Comparison of ENCODE assay signal across 9 cellular contexts in the genomic region with DNA sequence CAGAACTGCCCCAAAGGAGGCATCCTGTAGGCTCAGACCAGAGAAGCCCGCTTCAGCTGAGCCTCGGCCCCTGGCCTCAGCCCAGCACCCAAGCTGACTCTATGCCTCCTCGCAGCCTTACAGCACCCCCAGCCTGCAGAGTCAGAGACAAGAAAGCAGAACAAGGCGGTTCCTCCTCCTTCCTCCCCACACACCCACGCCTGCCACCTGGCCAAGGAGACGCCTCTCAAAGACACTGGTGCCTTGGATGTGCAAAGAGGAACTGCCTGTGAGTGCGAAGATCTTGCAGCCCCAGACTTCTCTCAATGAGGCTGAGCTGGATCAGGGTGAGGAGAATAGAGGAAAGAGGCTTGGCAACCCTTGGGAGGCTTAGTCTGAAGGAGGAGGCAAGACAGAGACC.
DNase-seq lines count a peak whose midpoint lies in the region; ATAC-seq and TF ChIP-seq lines count a peak whose summit lies in the region.
"Had no signal": no experiment of that assay in that cellular context is flagged by ENCODE, and none has a peak within 500 bp of the region (broad histone marks: within the 10 kb centered on the region; RNA-seq: fewer than 3 reads in every experiment).

No MANE protein-coding gene starts in this region.

- 51% methylated on average over 7 of the region's 7 CpGs for WGBS in right cardiac atrium

- intact Hi-C loops in right cardiac atrium (cut with DNase I): no loop called here
- intact Hi-C loops in activated T-helper 1 cell treated with anti-CD3 and anti-CD28 coated beads, Interleukin-12 subunit alpha, Interleukin-12 subunit beta, Interleukin-2, Interleukin-4 antibody, amounts not matched to agents 30 ng/mL and 10 ng/mL and 1 ng/mL, durations not matched to agents 14 hours and 24 hours and 36 hours (cut with micrococcal nuclease): loop anchor here (2.0 kb wide), 1 partner anchor 55 kb away; no protein-coding TSS in a partner anchor

- POLR2A ChIA-PET in WTC11 (lab: Charles Lee): no interaction called here

- H3K36me3 Mint-ChIP-seq in activated T-helper 1 cell treated with anti-CD3 and anti-CD28 coated beads, Interleukin-12 subunit alpha, Interleukin-12 subunit beta, Interleukin-2, Interleukin-4 antibody, amounts not matched to agents 30 ng/mL and 10 ng/mL and 1 ng/mL, durations not matched to agents 14 hours and 24 hours and 36 hours (ENCODE audit: low read depth): no peaks in the 10 kb centered on the region
- H3K36me3 Mint-ChIP-seq in WTC11: no peaks in the 10 kb centered on the region

- DNase-seq in CD1c-positive myeloid dendritic cell (ENCODE audit: extremely low spot score) (peak; percentile 96), MV-4-11 (lab: John Stamatoyannopoulos, UW) (peak; percentile 99), right cardiac atrium (peak in 2 of 3 donors; percentile 72 to 74), T-helper 2 cell (no peak), WTC11 (ENCODE audit: low spot score) (no peak), OCI-M2 (lab: John Stamatoyannopoulos, UW; ENCODE audit: unreplicated experiment) (no peak)
- DNase-seq in activated T-helper 1 cell treated with anti-CD3 and anti-CD28 coated beads, Interleukin-12 subunit alpha, Interleukin-12 subunit beta, Interleukin-2, Interleukin-4 antibody, amounts not matched to agents 30 ng/mL and 10 ng/mL and 1 ng/mL, durations not matched to agents 14 hours and 24 hours and 36 hours (ENCODE audit: low spot score): no peak

- CTCF ChIA-PET in WTC11 (lab: Charles Lee): interaction anchor here (0.8 kb wide), 1 partner anchor 143 kb away, joined by 3 read pairs; no protein-coding TSS in a partner anchor

- no peak overlapping the region for H3K27ac ChIP-seq in right cardiac atrium (ENCODE audit: low read length)
- H3K27ac ChIP-seq: tibial nerve had no signal

- H3K9me3 Mint-ChIP-seq in activated T-helper 1 cell treated with anti-CD3 and anti-CD28 coated beads, Interleukin-12 subunit alpha, Interleukin-12 subunit beta, Interleukin-2, Interleukin-4 antibody, amounts not matched to agents 30 ng/mL and 10 ng/mL and 1 ng/mL, durations not matched to agents 14 hours and 24 hours and 36 hours: no peaks in the 10 kb centered on the region
- H3K9me3 Mint-ChIP-seq in WTC11: no peaks in the 10 kb centered on the region

- H3K9me3 ChIP-seq in right cardiac atrium (ENCODE audit: control insufficient read depth, low read length): no peaks in the 10 kb centered on the region
- H3K9me3 ChIP-seq: tibial nerve had no signal

- no peak overlapping the region for H3K27ac Mint-ChIP-seq in activated T-helper 1 cell treated with anti-CD3 and anti-CD28 coated beads, Interleukin-12 subunit alpha, Interleukin-12 subunit beta, Interleukin-2, Interleukin-4 antibody, amounts not matched to agents 30 ng/mL and 10 ng/mL and 1 ng/mL, durations not matched to agents 14 hours and 24 hours and 36 hours
- H3K27ac Mint-ChIP-seq in WTC11: no peak overlapping the region

- no peak overlapping the region for H3K4me3 ChIP-seq in right cardiac atrium (ENCODE audit: low read length)
- H3K4me3 ChIP-seq: tibial nerve had no signal

- no peak for TF ChIP-seq CTCF in WTC11 (IDR thresholded peaks at IDR 0.05)

- H3K4me3 Mint-ChIP-seq in activated T-helper 1 cell treated with anti-CD3 and anti-CD28 coated beads, Interleukin-12 subunit alpha, Interleukin-12 subunit beta, Interleukin-2, Interleukin-4 antibody, amounts not matched to agents 30 ng/mL and 10 ng/mL and 1 ng/mL, durations not matched to agents 14 hours and 24 hours and 36 hours: no peak overlapping the region
- H3K4me3 Mint-ChIP-seq in WTC11: no peak overlapping the region

- peaks cover 25% of the 10 kb centered on the region for H3K4me1 ChIP-seq in right cardiac atrium (ENCODE audit: control insufficient read depth, insufficient read depth, low read length)

- H3K4me1 Mint-ChIP-seq in activated T-helper 1 cell treated with anti-CD3 and anti-CD28 coated beads, Interleukin-12 subunit alpha, Interleukin-12 subunit beta, Interleukin-2, Interleukin-4 antibody, amounts not matched to agents 30 ng/mL and 10 ng/mL and 1 ng/mL, durations not matched to agents 14 hours and 24 hours and 36 hours (ENCODE audit: low read depth): peaks cover 22% of the 10 kb centered on the region
- H3K4me1 Mint-ChIP-seq in WTC11: peaks cover 11% of the 10 kb centered on the region

- peak; percentile 81 for ATAC-seq in GM19395 (IDR thresholded peaks at IDR 0.05; ENCODE audit: unreplicated experiment)
- ATAC-seq in right cardiac atrium: no peak
- ATAC-seq in WTC11: no peak

- H3K27me3 ChIP-seq in right cardiac atrium (ENCODE audit: control insufficient read depth, insufficient read depth): no peaks in the 10 kb centered on the region
- H3K27me3 ChIP-seq: tibial nerve had no signal

- H3K27me3 Mint-ChIP-seq in activated T-helper 1 cell treated with anti-CD3 and anti-CD28 coated beads, Interleukin-12 subunit alpha, Interleukin-12 subunit beta, Interleukin-2, Interleukin-4 antibody, amounts not matched to agents 30 ng/mL and 10 ng/mL and 1 ng/mL, durations not matched to agents 14 hours and 24 hours and 36 hours (ENCODE audit: insufficient read depth): peaks cover 12% of the 10 kb centered on the region
- H3K27me3 Mint-ChIP-seq in WTC11 (ENCODE audit: low read depth): peaks cover 7% of the 10 kb centered on the region

TF ChIP-seq in WTC11, 78 proteins besides CTCF, POLR2A, EP300 and RAD21:
- TF ChIP-seq ZNF423 (CRISPR knock-in tag; IDR thresholded peaks at IDR 0.05): no peak
- TF ChIP-seq ETV6 (CRISPR knock-in tag; IDR thresholded peaks at IDR 0.05): no peak
- TF ChIP-seq, protein P1, sequence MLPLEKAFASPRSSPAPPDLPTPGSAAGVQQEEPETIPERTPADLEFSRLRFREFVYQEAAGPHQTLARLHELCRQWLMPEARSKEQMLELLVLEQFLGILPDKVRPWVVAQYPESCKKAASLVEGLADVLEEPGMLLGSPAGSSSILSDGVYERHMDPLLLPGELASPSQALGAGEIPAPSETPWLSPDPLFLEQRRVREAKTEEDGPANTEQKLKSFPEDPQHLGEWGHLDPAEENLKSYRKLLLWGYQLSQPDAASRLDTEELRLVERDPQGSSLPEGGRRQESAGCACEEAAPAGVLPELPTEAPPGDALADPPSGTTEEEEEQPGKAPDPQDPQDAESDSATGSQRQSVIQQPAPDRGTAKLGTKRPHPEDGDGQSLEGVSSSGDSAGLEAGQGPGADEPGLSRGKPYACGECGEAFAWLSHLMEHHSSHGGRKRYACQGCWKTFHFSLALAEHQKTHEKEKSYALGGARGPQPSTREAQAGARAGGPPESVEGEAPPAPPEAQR (CRISPR knock-in tag; IDR thresholded peaks at IDR 0.05): no peak
- no peak for TF ChIP-seq NFE2L1 (CRISPR knock-in tag; IDR thresholded peaks at IDR 0.05)
- no peak for TF ChIP-seq ZNF317 (CRISPR knock-in tag; IDR thresholded peaks at IDR 0.05; ENCODE audit: borderline replicate concordance, low read depth)
- TF ChIP-seq, protein P2, sequence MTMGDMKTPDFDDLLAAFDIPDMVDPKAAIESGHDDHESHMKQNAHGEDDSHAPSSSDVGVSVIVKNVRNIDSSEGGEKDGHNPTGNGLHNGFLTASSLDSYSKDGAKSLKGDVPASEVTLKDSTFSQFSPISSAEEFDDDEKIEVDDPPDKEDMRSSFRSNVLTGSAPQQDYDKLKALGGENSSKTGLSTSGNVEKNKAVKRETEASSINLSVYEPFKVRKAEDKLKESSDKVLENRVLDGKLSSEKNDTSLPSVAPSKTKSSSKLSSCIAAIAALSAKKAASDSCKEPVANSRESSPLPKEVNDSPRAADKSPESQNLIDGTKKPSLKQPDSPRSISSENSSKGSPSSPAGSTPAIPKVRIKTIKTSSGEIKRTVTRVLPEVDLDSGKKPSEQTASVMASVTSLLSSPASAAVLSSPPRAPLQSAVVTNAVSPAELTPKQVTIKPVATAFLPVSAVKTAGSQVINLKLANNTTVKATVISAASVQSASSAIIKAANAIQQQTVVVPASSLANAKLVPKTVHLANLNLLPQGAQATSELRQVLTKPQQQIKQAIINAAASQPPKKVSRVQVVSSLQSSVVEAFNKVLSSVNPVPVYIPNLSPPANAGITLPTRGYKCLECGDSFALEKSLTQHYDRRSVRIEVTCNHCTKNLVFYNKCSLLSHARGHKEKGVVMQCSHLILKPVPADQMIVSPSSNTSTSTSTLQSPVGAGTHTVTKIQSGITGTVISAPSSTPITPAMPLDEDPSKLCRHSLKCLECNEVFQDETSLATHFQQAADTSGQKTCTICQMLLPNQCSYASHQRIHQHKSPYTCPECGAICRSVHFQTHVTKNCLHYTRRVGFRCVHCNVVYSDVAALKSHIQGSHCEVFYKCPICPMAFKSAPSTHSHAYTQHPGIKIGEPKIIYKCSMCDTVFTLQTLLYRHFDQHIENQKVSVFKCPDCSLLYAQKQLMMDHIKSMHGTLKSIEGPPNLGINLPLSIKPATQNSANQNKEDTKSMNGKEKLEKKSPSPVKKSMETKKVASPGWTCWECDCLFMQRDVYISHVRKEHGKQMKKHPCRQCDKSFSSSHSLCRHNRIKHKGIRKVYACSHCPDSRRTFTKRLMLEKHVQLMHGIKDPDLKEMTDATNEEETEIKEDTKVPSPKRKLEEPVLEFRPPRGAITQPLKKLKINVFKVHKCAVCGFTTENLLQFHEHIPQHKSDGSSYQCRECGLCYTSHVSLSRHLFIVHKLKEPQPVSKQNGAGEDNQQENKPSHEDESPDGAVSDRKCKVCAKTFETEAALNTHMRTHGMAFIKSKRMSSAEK (CRISPR knock-in tag; IDR thresholded peaks at IDR 0.05; ENCODE audit: borderline replicate concordance): no peak
- no peak for TF ChIP-seq KAT7 (CRISPR knock-in tag; IDR thresholded peaks at IDR 0.05; ENCODE audit: borderline replicate concordance)

Comparison
In these comparisons a context has a peak if more than half of its experiments do, and no peak if none do; other contexts are left out.
1. DNase-seq: peak in CD1c-positive myeloid dendritic cell (single experiment), MV-4-11 (single experiment) and right cardiac atrium (2 of 3); none in T-helper 2 cell (0 of 5), activated T-helper 1 cell treated with anti-CD3 and anti-CD28 coated beads, Interleukin-12 subunit alpha, Interleukin-12 subunit beta, Interleukin-2, Interleukin-4 antibody, amounts not matched to agents 30 ng/mL and 10 ng/mL and 1 ng/mL, durations not matched to agents 14 hours and 24 hours and 36 hours (single experiment), WTC11 (single experiment) and OCI-M2 (single experiment).